Comparison of ENCODE assay signal across 25 cellular contexts in the genomic region with DNA sequence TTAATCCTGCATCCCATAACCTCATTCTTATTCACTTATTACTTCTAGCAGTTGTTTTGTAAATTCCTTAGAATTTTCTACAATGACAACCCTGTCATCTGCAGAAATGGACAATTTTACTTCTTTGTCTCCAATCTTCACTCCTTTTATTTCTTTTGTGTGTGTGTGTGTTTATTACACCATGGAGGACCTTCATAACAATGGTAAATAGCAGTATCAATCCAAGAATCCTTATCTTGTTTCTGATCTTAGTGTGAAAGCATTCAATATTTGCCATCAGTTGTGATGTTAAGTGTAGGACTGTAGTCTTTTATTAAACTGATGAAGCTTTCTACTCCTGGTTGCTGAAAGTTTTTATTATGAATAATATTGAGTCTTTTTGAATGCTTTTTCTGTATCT.
"Had no signal": no experiment of that assay in that cellular context is flagged by ENCODE, and none has a peak within 500 bp of the region (broad histone marks: within the 10 kb centered on the region; RNA-seq: fewer than 3 reads in every experiment).

No MANE protein-coding gene starts in this region.

- H3K4me3 Mint-ChIP-seq: dendritic cell treated with granulocyte-macrophage colony-stimulating factor and Interleukin-4, amounts not matched to agents 40 ng/mL and 50 ng/mL, for 4 days; effector memory CD8-positive, alpha-beta T cell; endodermal cell had no signal

- H3K9me3 Mint-ChIP-seq: dendritic cell treated with granulocyte-macrophage colony-stimulating factor and Interleukin-4, amounts not matched to agents 40 ng/mL and 50 ng/mL, for 4 days; effector memory CD8-positive, alpha-beta T cell; endodermal cell had no signal

- H3K9me3 ChIP-seq: colonic mucosa, esophagus muscularis mucosa, esophagus squamous epithelium, gastrocnemius medialis, gastroesophageal sphincter, heart left ventricle, heart right ventricle had no signal

- ATAC-seq: effector memory CD8-positive, alpha-beta T cell; esophagus mucosa; foreskin keratinocyte; gastrocnemius medialis; gastroesophageal sphincter; heart left ventricle; heart right ventricle had no signal

- H3K27ac Mint-ChIP-seq: dendritic cell treated with granulocyte-macrophage colony-stimulating factor and Interleukin-4, amounts not matched to agents 40 ng/mL and 50 ng/mL, for 4 days; effector memory CD8-positive, alpha-beta T cell had no signal

- DNase-seq: colonic mucosa; cortex of kidney; dermis blood vessel endothelial cell; dorsolateral prefrontal cortex; effector CD4-positive, alpha-beta T cell; effector CD8-positive, alpha-beta T cell; effector memory CD4-positive, alpha-beta T cell; effector memory CD8-positive, alpha-beta T cell; endodermal cell; erythroblast; esophagus squamous epithelium; foreskin fibroblast; foreskin keratinocyte; foreskin melanocyte; gastrocnemius medialis; glutamatergic neuron; head of caudate nucleus; heart left ventricle; heart right ventricle had no signal

- H3K4me3 ChIP-seq: colonic mucosa, coronary artery, dorsolateral prefrontal cortex, esophagus muscularis mucosa, esophagus squamous epithelium, gastrocnemius medialis, gastroesophageal sphincter, heart left ventricle, heart right ventricle had no signal

- H3K27me3 ChIP-seq: colonic mucosa, esophagus muscularis mucosa, esophagus squamous epithelium, foreskin keratinocyte, gastrocnemius medialis, gastroesophageal sphincter, heart left ventricle, heart right ventricle had no signal

- H3K27ac ChIP-seq: colonic mucosa, dorsolateral prefrontal cortex, epithelial cell of prostate, esophagus muscularis mucosa, esophagus squamous epithelium, foreskin keratinocyte, gastrocnemius medialis, gastroesophageal sphincter had no signal

- H3K4me1 ChIP-seq: colonic mucosa, foreskin keratinocyte had no signal

- H3K27me3 Mint-ChIP-seq: effector memory CD8-positive, alpha-beta T cell had no signal

- H3K36me3 ChIP-seq: colonic mucosa, esophagus muscularis mucosa, esophagus squamous epithelium, gastrocnemius medialis, gastroesophageal sphincter, heart left ventricle, heart right ventricle had no signal
